ENCODE assay signal across 7 cellular contexts in the genomic region with DNA sequence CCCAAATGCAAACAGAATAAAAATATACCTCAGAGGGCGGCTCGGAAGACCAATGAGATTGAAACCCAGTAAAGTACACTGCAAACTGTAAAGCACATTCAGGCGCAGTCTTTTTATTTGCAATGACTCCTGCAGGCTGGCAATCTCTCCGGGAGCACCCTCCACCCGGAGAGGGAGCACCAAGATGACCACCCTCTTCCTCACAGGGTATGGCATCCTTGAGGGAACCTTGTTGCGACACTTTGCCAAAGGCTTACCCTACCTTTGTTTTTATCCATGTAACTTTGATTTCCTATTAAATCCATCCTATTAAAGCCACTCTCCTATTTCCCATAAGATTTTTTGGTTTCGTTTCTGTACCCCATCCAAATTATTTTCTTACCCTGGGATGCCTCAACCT.
"Had no signal": no experiment of that assay in that cellular context is flagged by ENCODE, and none has a peak within 500 bp of the region (broad histone marks: within the 10 kb centered on the region; RNA-seq: fewer than 3 reads in every experiment).

No MANE protein-coding gene starts in this region.

- H3K4me3 ChIP-seq: GM23248 had no signal

- H3K4me3 Mint-ChIP-seq: H9, IgD-negative memory B cell had no signal

- H3K27me3 Mint-ChIP-seq: IgD-negative memory B cell had no signal

- H2AFZ ChIP-seq: GM23248 had no signal

- H3K9me3 Mint-ChIP-seq: H9, IgD-negative memory B cell had no signal

- H3K27ac ChIP-seq: GM23248, HL-60 had no signal

- H3K27ac Mint-ChIP-seq: IgD-negative memory B cell had no signal

- DNase-seq: GM23248, GOT3, H9, HCEC 1CT, KG1 had no signal

- H3K9ac ChIP-seq: GM23248 had no signal
